In genomic region chr17:70987867-70988340, GRCh38 we compare ENCODE assay signal across 15 cellular contexts.
DNase-seq lines count a peak whose midpoint lies in the region; ATAC-seq and TF ChIP-seq lines count a peak whose summit lies in the region.
"Had no signal": no experiment of that assay in that cellular context is flagged by ENCODE, and none has a peak within 500 bp of the region (broad histone marks: within the 10 kb centered on the region; RNA-seq: fewer than 3 reads in every experiment).

No MANE protein-coding gene starts in this region.

- H3K27ac Mint-ChIP-seq in GM23338: peak overlapping the region; percentile 99
- H3K27ac Mint-ChIP-seq in activated T-helper 2 cell treated with anti-CD3 and anti-CD28 coated beads, Interferon-gamma antibody, Interleukin-2, Interleukin-4, amounts not matched to agents 10 μg/mL and 5 μg/mL and 100 μg/mL, durations not matched to agents 14 hours and 24 hours and 36 hours: no peak overlapping the region
- no peak overlapping the region for H3K27ac Mint-ChIP-seq in naive thymus-derived CD4-positive, alpha-beta T cell
- H3K27ac Mint-ChIP-seq: activated naive CD4-positive, alpha-beta T cell treated with anti-CD3 and anti-CD28 coated beads for 36 hours; IgD-negative memory B cell had no signal

- peaks cover 54% of the 10 kb centered on the region for H3K36me3 Mint-ChIP-seq in GM23338 (ENCODE audit: low read depth)
- H3K36me3 Mint-ChIP-seq in activated T-helper 2 cell treated with anti-CD3 and anti-CD28 coated beads, Interferon-gamma antibody, Interleukin-2, Interleukin-4, amounts not matched to agents 10 μg/mL and 5 μg/mL and 100 μg/mL, durations not matched to agents 14 hours and 24 hours and 36 hours (ENCODE audit: low read depth): no peaks in the 10 kb centered on the region
- peaks cover 0 to 9% (median 0%) of the 10 kb centered on the region in 5 donors for H3K36me3 Mint-ChIP-seq in naive thymus-derived CD4-positive, alpha-beta T cell

- peak overlapping the region; percentile 39; the same call in 1 of the 2 replicates for H3K4me2 ChIP-seq in GM23338
- no peak overlapping the region for H3K4me2 ChIP-seq in PC-9

- H2AFZ ChIP-seq in GM23338: no peak overlapping the region
- no peak overlapping the region for H2AFZ ChIP-seq in PC-9

- H3K4me1 Mint-ChIP-seq in GM23338: peaks cover 33% of the 10 kb centered on the region
- H3K4me1 Mint-ChIP-seq in activated T-helper 2 cell treated with anti-CD3 and anti-CD28 coated beads, Interferon-gamma antibody, Interleukin-2, Interleukin-4, amounts not matched to agents 10 μg/mL and 5 μg/mL and 100 μg/mL, durations not matched to agents 14 hours and 24 hours and 36 hours (ENCODE audit: low read depth): no peaks in the 10 kb centered on the region
- no peaks in the 10 kb centered on the region for H3K4me1 Mint-ChIP-seq in naive thymus-derived CD4-positive, alpha-beta T cell
- H3K4me1 Mint-ChIP-seq: IgD-negative memory B cell had no signal

- no peak overlapping the region for H3K4me3 Mint-ChIP-seq in GM23338
- H3K4me3 Mint-ChIP-seq in activated T-helper 2 cell treated with anti-CD3 and anti-CD28 coated beads, Interferon-gamma antibody, Interleukin-2, Interleukin-4, amounts not matched to agents 10 μg/mL and 5 μg/mL and 100 μg/mL, durations not matched to agents 14 hours and 24 hours and 36 hours (ENCODE audit: low read depth): no peak overlapping the region
- no peak overlapping the region for H3K4me3 Mint-ChIP-seq in naive thymus-derived CD4-positive, alpha-beta T cell
- H3K4me3 Mint-ChIP-seq: activated naive CD4-positive, alpha-beta T cell treated with anti-CD3 and anti-CD28 coated beads for 36 hours had no signal

- CTCF ChIA-PET in naive thymus-derived CD4-positive, alpha-beta T cell (lab: Charles Lee): no interaction called here
- CTCF ChIA-PET in PC-9 (lab: Charles Lee): no interaction called here

- H3F3A ChIP-seq in GM23338 (replicated peaks; ENCODE audit: low read depth) (no peaks in the 10 kb centered on the region), PC-9 (ENCODE audit: insufficient read depth, low read depth) (no peaks in the 10 kb centered on the region)

- peak; percentile 60 for DNase-seq in GM23338 (ENCODE audit: low spot score)
- DNase-seq in iPS DF 4.7 (ENCODE audit: extremely low read depth, low spot score): peak; percentile 74
- no peak for DNase-seq in activated T-helper 2 cell treated with anti-CD3 and anti-CD28 coated beads, Interferon-gamma antibody, Interleukin-2, Interleukin-4, amounts not matched to agents 10 μg/mL and 5 μg/mL and 100 μg/mL, durations not matched to agents 14 hours and 24 hours and 36 hours (ENCODE audit: low spot score)
- DNase-seq in dermis blood vessel endothelial cell: no peak
- DNase-seq in naive thymus-derived CD4-positive, alpha-beta T cell: no peak
- no peak for DNase-seq in PC-9
- DNase-seq: activated CD4-positive, alpha-beta T cell treated with anti-CD3 and anti-CD28 coated beads, Interleukin-2, amount 50 U/mL, for 4 hours; activated naive CD4-positive, alpha-beta T cell treated with anti-CD3 and anti-CD28 coated beads for 36 hours; NCI-H2029; OCI-M1; retina had no signal

- ATAC-seq in GM18861 (IDR thresholded peaks at IDR 0.05; ENCODE audit: unreplicated experiment) (peak; percentile 42), GM23338 (peak; percentile 97), HG03521 (IDR thresholded peaks at IDR 0.05; ENCODE audit: unreplicated experiment) (peak; percentile 66)
- ATAC-seq in naive thymus-derived CD4-positive, alpha-beta T cell: no peak

- H3K9me3 Mint-ChIP-seq in GM23338: peaks cover 40% of the 10 kb centered on the region
- H3K9me3 Mint-ChIP-seq in activated T-helper 2 cell treated with anti-CD3 and anti-CD28 coated beads, Interferon-gamma antibody, Interleukin-2, Interleukin-4, amounts not matched to agents 10 μg/mL and 5 μg/mL and 100 μg/mL, durations not matched to agents 14 hours and 24 hours and 36 hours: peaks cover 54% of the 10 kb centered on the region
- H3K9me3 Mint-ChIP-seq in naive thymus-derived CD4-positive, alpha-beta T cell: peaks cover 7 to 38% (median 22%) of the 10 kb centered on the region in 11 donors

- intact Hi-C loops in activated T-helper 2 cell treated with anti-CD3 and anti-CD28 coated beads, Interferon-gamma antibody, Interleukin-2, Interleukin-4, amounts not matched to agents 10 μg/mL and 5 μg/mL and 100 μg/mL, durations not matched to agents 14 hours and 24 hours and 36 hours (cut with micrococcal nuclease): no loop called here
- intact Hi-C loops in naive thymus-derived CD4-positive, alpha-beta T cell (cut with micrococcal nuclease): no loop called here
- intact Hi-C loops in PC-9 (cut with micrococcal nuclease; ENCODE audit: unreplicated experiment): no loop called here

- no peaks in the 10 kb centered on the region for H3K27me3 ChIP-seq in GM23338 (ENCODE audit: insufficient read depth)
- no peaks in the 10 kb centered on the region for H3K27me3 ChIP-seq in naive thymus-derived CD4-positive, alpha-beta T cell (ENCODE audit: control insufficient read depth in 2 of 2, insufficient read depth in 2 of 2, low read length in 2 of 2)
- no peaks in the 10 kb centered on the region for H3K27me3 ChIP-seq in PC-9 (ENCODE audit: insufficient read depth, low read depth)
- H3K27me3 ChIP-seq: esophagus muscularis mucosa had no signal

- H3K36me3 ChIP-seq in GM23338 (ENCODE audit: insufficient read depth): peaks cover 17% of the 10 kb centered on the region
- H3K36me3 ChIP-seq in naive thymus-derived CD4-positive, alpha-beta T cell (ENCODE audit: control insufficient read depth in 2 of 3, insufficient read depth in 3 of 3, low read length in 3 of 3): no peaks in the 10 kb centered on the region
- H3K36me3 ChIP-seq in PC-9 (ENCODE audit: low read depth): no peaks in the 10 kb centered on the region
- H3K36me3 ChIP-seq: esophagus muscularis mucosa had no signal

- POLR2A ChIA-PET in naive thymus-derived CD4-positive, alpha-beta T cell (lab: Charles Lee): no interaction called here
- POLR2A ChIA-PET in PC-9 (lab: Charles Lee; ENCODE audit: unreplicated experiment): no interaction called here

- H3K27ac ChIP-seq in GM23338 (ENCODE audit: low read depth): peak overlapping the region; percentile 70
- H3K27ac ChIP-seq in naive thymus-derived CD4-positive, alpha-beta T cell (ENCODE audit: low read depth, low read length): no peak overlapping the region
- H3K27ac ChIP-seq in PC-9: no peak overlapping the region
- H3K27ac ChIP-seq: esophagus muscularis mucosa had no signal

- H4K20me1 ChIP-seq in GM23338 (replicated peaks; ENCODE audit: insufficient read depth) (no peaks in the 10 kb centered on the region), PC-9 (ENCODE audit: insufficient read depth) (no peaks in the 10 kb centered on the region)

- peaks cover 7% of the 10 kb centered on the region for H3K9me2 ChIP-seq in GM23338 (ENCODE audit: insufficient read depth)
- no peaks in the 10 kb centered on the region for H3K9me2 ChIP-seq in PC-9 (ENCODE audit: insufficient read depth)

- H3K4me1 ChIP-seq in GM23338 (ENCODE audit: insufficient read depth) (peaks cover 26% of the 10 kb centered on the region), PC-9 (replicated peaks; ENCODE audit: insufficient read depth) (no peaks in the 10 kb centered on the region)
- H3K4me1 ChIP-seq in naive thymus-derived CD4-positive, alpha-beta T cell (ENCODE audit: control insufficient read depth in 2 of 2, insufficient read depth in 2 of 2, low read length in 2 of 2): no peaks in the 10 kb centered on the region
- H3K4me1 ChIP-seq: esophagus muscularis mucosa had no signal

- H3K79me2 ChIP-seq in GM23338 (replicated peaks; ENCODE audit: insufficient read depth): no peaks in the 10 kb centered on the region
- H3K79me2 ChIP-seq in PC-9 (ENCODE audit: low read depth): no peaks in the 10 kb centered on the region

- H3K4me3 ChIP-seq in GM23338 (0 out of 2 replicates have a peak overlapping the region, but pooled peaks have one; percentile 3), PC-9 (no peak overlapping the region)
- no peak overlapping the region for H3K4me3 ChIP-seq in naive thymus-derived CD4-positive, alpha-beta T cell (ENCODE audit: low read length)
- H3K4me3 ChIP-seq: esophagus muscularis mucosa had no signal

- peaks cover 1% of the 10 kb centered on the region for H3K27me3 Mint-ChIP-seq in GM23338 (ENCODE audit: insufficient read depth, low read depth, poor library complexity)
- H3K27me3 Mint-ChIP-seq in activated T-helper 2 cell treated with anti-CD3 and anti-CD28 coated beads, Interferon-gamma antibody, Interleukin-2, Interleukin-4, amounts not matched to agents 10 μg/mL and 5 μg/mL and 100 μg/mL, durations not matched to agents 14 hours and 24 hours and 36 hours (ENCODE audit: low read depth): no peaks in the 10 kb centered on the region
- H3K27me3 Mint-ChIP-seq in naive thymus-derived CD4-positive, alpha-beta T cell: no peaks in the 10 kb centered on the region
- H3K27me3 Mint-ChIP-seq: IgD-negative memory B cell had no signal

- no TSS peak for BruUV-seq in PC-9 (replicated peaks; lab: Mats Ljungman, UMichigan)

- peaks cover 0 to 5% (median 0%) of the 10 kb centered on the region in 3 experiments for H3K9me3 ChIP-seq in naive thymus-derived CD4-positive, alpha-beta T cell (ENCODE audit: control insufficient read depth in 2 of 3, low read length in 3 of 3)
- H3K9me3 ChIP-seq in PC-9 (ENCODE audit: insufficient read depth, low read depth): peaks cover 15% of the 10 kb centered on the region

- TF ChIP-seq CTCF in GM23338 (conservative IDR thresholded peaks at IDR 0.05; ENCODE audit: low read depth in 2 of 2): no peak
- no peak for TF ChIP-seq CTCF in PC-9 (conservative IDR thresholded peaks at IDR 0.05)

TF ChIP-seq in GM23338, 12 proteins besides CTCF, POLR2A, EP300 and RAD21 (continues in another document):
- TF ChIP-seq EZH2phosphoT487 (IDR thresholded peaks at IDR 0.05; ENCODE audit: unreplicated experiment) (no peak), POLR2AphosphoS5 (IDR thresholded peaks at IDR 0.05; ENCODE audit: low read depth) (no peak), ZNF331 (CRISPR knock-in tag; IDR thresholded peaks at IDR 0.05; ENCODE audit: low read depth) (no peak), ETS1 (IDR thresholded peaks at IDR 0.05) (peak; percentile 48; the same call in 1 of the 2 replicates), JUNB (IDR thresholded peaks at IDR 0.05; ENCODE audit: unreplicated experiment) (no peak), STAT1 (IDR thresholded peaks at IDR 0.05; ENCODE audit: unreplicated experiment) (no peak)

Comparison
In these comparisons a context has a peak if more than half of its experiments do, and no peak if none do; other contexts are left out.
1. DNase-seq: peak in GM23338 (single experiment) and iPS DF 4.7 (single experiment); none in activated T-helper 2 cell treated with anti-CD3 and anti-CD28 coated beads, Interferon-gamma antibody, Interleukin-2, Interleukin-4, amounts not matched to agents 10 μg/mL and 5 μg/mL and 100 μg/mL, durations not matched to agents 14 hours and 24 hours and 36 hours (single experiment), dermis blood vessel endothelial cell (single experiment), naive thymus-derived CD4-positive, alpha-beta T cell (0 of 9) and PC-9 (0 of 2).